In genomic region chr6:144341831-144342527, GRCh38 we compare ENCODE assay signal across 12 cellular contexts. TPM values are rescaled to one million over a fixed set of nuclear protein-coding genes. Genes with fewer than 3 reads are reported as not detected.
DNase-seq lines count a peak whose midpoint lies in the region; ATAC-seq and TF ChIP-seq lines count a peak whose summit lies in the region.
"Had no signal": no experiment of that assay in that cellular context is flagged by ENCODE, and none has a peak within 500 bp of the region (broad histone marks: within the 10 kb centered on the region; RNA-seq: fewer than 3 reads in every experiment).

No MANE protein-coding gene starts in this region.

- no peak overlapping the region for H3K4me3 ChIP-seq in Panc1 (ENCODE audit: low read depth in 2 of 2, low read length in 2 of 2)

- H3K36me3 Mint-ChIP-seq in Calu3 (ENCODE audit: insufficient read depth, unreplicated experiment): peaks cover 12% of the 10 kb centered on the region
- H3K36me3 Mint-ChIP-seq in memory B cell: peaks cover 2% of the 10 kb centered on the region

- no peak for DNase-seq in Calu3
- no peak for DNase-seq in Panc1 (ENCODE audit: low read depth, low spot score)
- no peak for DNase-seq in memory B cell (ENCODE audit: low spot score in 2 of 2)
- DNase-seq in NCI-H2107 treated with DMSO at 0.1 percent for 48 hours (lab: John Stamatoyannopoulos, UW; ENCODE audit: unreplicated experiment): no peak
- DNase-seq in NCI-H187 (lab: John Stamatoyannopoulos, UW): no peak
- DNase-seq in left lobe of liver (ENCODE audit: low spot score): no peak
- DNase-seq: activated CD4-positive, CD25-positive, alpha-beta regulatory T cell treated with anti-CD3 and anti-CD28 coated beads, Interleukin-2, amount 50 U/mL, for 72 hours; foreskin melanocyte; KBM-7; NCI-H82 had no signal

- ATAC-seq in HG02571 (IDR thresholded peaks at IDR 0.05; ENCODE audit: unreplicated experiment): peak; percentile 55
- no peak for ATAC-seq in Panc1
- no peak for ATAC-seq in memory B cell (ENCODE audit: low read depth)
- no peak for ATAC-seq in GM21447 (IDR thresholded peaks at IDR 0.05; ENCODE audit: unreplicated experiment)
- ATAC-seq in left lobe of liver: no peak

- H3K4me3 Mint-ChIP-seq in Calu3 (ENCODE audit: low read depth, unreplicated experiment): no peak overlapping the region
- no peak overlapping the region for H3K4me3 Mint-ChIP-seq in memory B cell

- H3K4me1 ChIP-seq in Panc1 (ENCODE audit: control insufficient read depth, insufficient read depth, low read length): peaks cover 44% of the 10 kb centered on the region

- no peaks in the 10 kb centered on the region for H3K36me3 ChIP-seq in Panc1 (ENCODE audit: control insufficient read depth, insufficient read depth, low read length)

- in situ Hi-C loops in Panc1 (cut with HindIII; ENCODE audit: low pct_unique_long_range_greater_than_20kb, low sequenced_read_pairs): no loop called here

- H3K4me1 Mint-ChIP-seq in Calu3 (ENCODE audit: low read depth, unreplicated experiment): peaks cover 75% of the 10 kb centered on the region
- peaks cover 67% of the 10 kb centered on the region for H3K4me1 Mint-ChIP-seq in memory B cell

- no peaks in the 10 kb centered on the region for H3K27me3 ChIP-seq in Panc1 (ENCODE audit: control insufficient read depth, insufficient read depth, low read length)

- BruUV-seq in Calu3 (replicated peaks; lab: Mats Ljungman, UMichigan): no TSS peak
- no TSS peak for BruUV-seq in Panc1 (replicated peaks; lab: Mats Ljungman, UMichigan)

- POLR2A ChIA-PET in Panc1 (lab: Charles Lee): no interaction called here

- CTCF ChIA-PET in Calu3 (lab: Charles Lee) (no interaction called here), Panc1 (lab: Charles Lee) (interaction anchor here (0.6 kb wide), 1 partner anchor 1362 kb away, joined by 3 read pairs; no protein-coding TSS in a partner anchor)

- no peaks in the 10 kb centered on the region for H3K9me3 Mint-ChIP-seq in Calu3 (ENCODE audit: low read depth, unreplicated experiment)
- H3K9me3 Mint-ChIP-seq in memory B cell: no peaks in the 10 kb centered on the region

- TF ChIP-seq CTCF in Calu3 (IDR thresholded peaks at IDR 0.05; ENCODE audit: unreplicated experiment) (no peak), Panc1 (IDR thresholded peaks at IDR 0.05) (no peak)

- intact Hi-C loops in Calu3 (cut with micrococcal nuclease; ENCODE audit: unreplicated experiment) (no loop called here), Panc1 (cut with micrococcal nuclease; ENCODE audit: unreplicated experiment) (no loop called here)

- no peaks in the 10 kb centered on the region for H3K9me3 ChIP-seq in Panc1 (ENCODE audit: control insufficient read depth, insufficient read depth, low read depth, low read length)

- no peaks in the 10 kb centered on the region for H3K27me3 Mint-ChIP-seq in Calu3 (ENCODE audit: unreplicated experiment)
- H3K27me3 Mint-ChIP-seq in memory B cell: no peaks in the 10 kb centered on the region

- H3K27ac Mint-ChIP-seq in Calu3 (ENCODE audit: unreplicated experiment) (peak overlapping the region; percentile 50), memory B cell (peak overlapping the region; percentile 93)

- peak overlapping the region; percentile 5; the same call in 1 of the 2 replicates for H3K27ac ChIP-seq in Panc1 (ENCODE audit: low read length)

RNA-seq across cellular contexts. Expression of gene UTRN, which starts 56.8 kb away (rescaled TPM):
- total RNA-seq in Calu3 (2022) (89.4 and 109 TPM in 2 replicates), Panc1 (2021; ENCODE audit: unreplicated experiment) (122 TPM), left lobe of liver (29.2 TPM)
- polyA plus RNA-seq in Panc1 (2012; ENCODE audit: insufficient read length): 52.1 TPM
